In genomic region chr12:100668939-100669536, GRCh38 we compare ENCODE assay signal across 8 cellular contexts.
DNase-seq lines count a peak whose midpoint lies in the region; ATAC-seq and FAIRE-seq lines count a peak whose summit lies in the region.

No MANE protein-coding gene starts in this region.

- no peak overlapping the region for H2AFZ ChIP-seq in trophoblast cell (ENCODE audit: insufficient read depth, low read length, poor library complexity)

- H3K4me1 ChIP-seq in trophoblast cell (ENCODE audit: control insufficient read depth in 1 of 2, insufficient read depth in 2 of 2, low read length in 2 of 2), result no peaks in the 10 kb centered on the region

- H3K23ac ChIP-seq in trophoblast cell (ENCODE audit: low read length), result no peak overlapping the region

- no peaks in the 10 kb centered on the region for H3K4me1 Mint-ChIP-seq in activated T-cell treated with anti-CD3 and anti-CD28 coated beads, Interleukin-2, amount 50 U/mL, for 24 hours (ENCODE audit: low read depth)

- no peak overlapping the region for H2AK5ac ChIP-seq in trophoblast cell (ENCODE audit: low read length)

- H3K4me2 ChIP-seq in trophoblast cell (ENCODE audit: low read length), result no peak overlapping the region

- H3K36me3 ChIP-seq in trophoblast cell (ENCODE audit: control insufficient read depth in 1 of 2, insufficient read depth in 2 of 2, low read length in 2 of 2), result no peaks in the 10 kb centered on the region

- H3K4me3 Mint-ChIP-seq in activated T-cell treated with anti-CD3 and anti-CD28 coated beads, Interleukin-2, amount 50 U/mL, for 24 hours, result no peak overlapping the region

- no peaks in the 10 kb centered on the region for H3K9me3 Mint-ChIP-seq in activated T-cell treated with anti-CD3 and anti-CD28 coated beads, Interleukin-2, amount 50 U/mL, for 24 hours

- H4K12ac ChIP-seq in trophoblast cell (ENCODE audit: low read depth, low read length), result no peak overlapping the region

- H4K91ac ChIP-seq in trophoblast cell (ENCODE audit: low read depth, low read length), result no peak overlapping the region

- H3K14ac ChIP-seq in trophoblast cell (ENCODE audit: low read length), result no peak overlapping the region

- H3K79me2 ChIP-seq in trophoblast cell (ENCODE audit: control insufficient read depth, insufficient read depth, low read length, poor library complexity), result no peaks in the 10 kb centered on the region

- no peak overlapping the region for H4K8ac ChIP-seq in trophoblast cell (ENCODE audit: low read depth, low read length)

- no peaks in the 10 kb centered on the region for H3K27me3 ChIP-seq in trophoblast cell (ENCODE audit: insufficient read depth, low read length)

- WGBS in trophoblast cell (ENCODE audit: extremely low coverage, insufficient coverage, insufficient read length), result no CpG with 5 or more reads among the region's 9 CpGs

- no peak for FAIRE-seq in frontal cortex (lab: Jason Lieb, UNC)

- ATAC-seq in GM21360 (IDR thresholded peaks at IDR 0.05; ENCODE audit: unreplicated experiment), result peak; percentile 61

- H3K18ac ChIP-seq in trophoblast cell (ENCODE audit: low read length), result no peak overlapping the region

- H3K27me3 Mint-ChIP-seq in activated T-cell treated with anti-CD3 and anti-CD28 coated beads, Interleukin-2, amount 50 U/mL, for 24 hours, result peaks cover 13% of the 10 kb centered on the region

- DNase-seq in DMS53 treated with DMSO at 0.1 percent for 48 hours (lab: John Stamatoyannopoulos, UW; ENCODE audit: unreplicated experiment) (peak; percentile 68), HPDE6-E6E7 (ENCODE audit: extremely low spot score) (peak; percentile 70), NCI-H748 treated with DMSO at 0.1 percent for 48 hours (lab: John Stamatoyannopoulos, UW) (peak; percentile 64), frontal cortex (ENCODE audit: low spot score in 2 of 2) (peak; percentile 6 to 51), trophoblast cell (peak; percentile 59 to 85), activated gamma-delta T cell (lab: John Stamatoyannopoulos, UW) (no peak)
- DNase-seq in activated T-cell treated with anti-CD3 and anti-CD28 coated beads, Interleukin-2, amount 50 U/mL, for 24 hours, result peak; percentile 54

- no peak overlapping the region for H2BK120ac ChIP-seq in trophoblast cell (ENCODE audit: insufficient read depth, low read length, poor library complexity)

- no peaks in the 10 kb centered on the region for H3K79me1 ChIP-seq in trophoblast cell (ENCODE audit: low read length)

- H3K27ac Mint-ChIP-seq in activated T-cell treated with anti-CD3 and anti-CD28 coated beads, Interleukin-2, amount 50 U/mL, for 24 hours, result no peak overlapping the region

- no peak overlapping the region for H2BK5ac ChIP-seq in trophoblast cell (ENCODE audit: low read depth, low read length, poor library complexity)

- no peak overlapping the region for H3K27ac ChIP-seq in trophoblast cell (ENCODE audit: low read depth, low read length)

- no peak overlapping the region for H2BK12ac ChIP-seq in trophoblast cell (ENCODE audit: low read length)

- H3K4me3 ChIP-seq in trophoblast cell (ENCODE audit: low read depth, low read length), result no peak overlapping the region

- no peaks in the 10 kb centered on the region for H3K9me3 ChIP-seq in trophoblast cell (ENCODE audit: insufficient read depth, low read depth, low read length)

- no peak overlapping the region for H3K9ac ChIP-seq in trophoblast cell (ENCODE audit: low read length)

- H3K4ac ChIP-seq in trophoblast cell (ENCODE audit: low read depth, low read length), result no peak overlapping the region

- no peaks in the 10 kb centered on the region for H3K36me3 Mint-ChIP-seq in activated T-cell treated with anti-CD3 and anti-CD28 coated beads, Interleukin-2, amount 50 U/mL, for 24 hours (ENCODE audit: low read depth)
